ENCODE assay signal across 21 cellular contexts in genomic region chr10:70582793-70583700, GRCh38. TPM values are rescaled to one million over a fixed set of nuclear protein-coding genes. Genes with fewer than 3 reads are reported as not detected.
A peak's percentile ranks its signal among the peaks of the same experiment; 100 is the strongest.
DNase-seq lines count a peak whose midpoint lies in the region; ATAC-seq and TF ChIP-seq lines count a peak whose summit lies in the region.
"Had no signal": no experiment of that assay in that cellular context is flagged by ENCODE, and none has a peak within 500 bp of the region (broad histone marks: within the 10 kb centered on the region; RNA-seq: fewer than 3 reads in every experiment).

No MANE protein-coding gene starts in this region.

- no peak overlapping the region for H3K27ac ChIP-seq in mesenchymal stem cell (ENCODE audit: low read length, poor library complexity, severe bottlenecking)
- no peak overlapping the region for H3K27ac ChIP-seq in testis
- H3K27ac ChIP-seq: 22Rv1, BLaER1 had no signal

- H3K4me2 ChIP-seq in mesenchymal stem cell (ENCODE audit: low read length, poor library complexity, severe bottlenecking): no peak overlapping the region
- H3K4me2 ChIP-seq: BLaER1 had no signal

- H2BK12ac ChIP-seq in mesenchymal stem cell (ENCODE audit: low read length in 2 of 2): no peak overlapping the region

- H3K4me1 ChIP-seq in mesenchymal stem cell (ENCODE audit: control insufficient read depth, insufficient read depth, low read depth, low read length): peaks cover 12% of the 10 kb centered on the region
- H3K4me1 ChIP-seq in testis: peaks cover 7% of the 10 kb centered on the region
- H3K4me1 ChIP-seq: HAP-1 had no signal

- no peaks in the 10 kb centered on the region for H3K36me3 Mint-ChIP-seq in natural killer cell treated with Interleukin-12 subunit alpha and Interleukin-12 subunit beta and Interleukin-15 and Interleukin-18, amount 100 ng/mL, for 72 hours
- no peaks in the 10 kb centered on the region for H3K36me3 Mint-ChIP-seq in natural killer cell
- H3K36me3 Mint-ChIP-seq in activated naive CD8-positive, alpha-beta T cell treated with anti-CD3 and anti-CD28 coated beads for 36 hours: peaks cover 2% of the 10 kb centered on the region
- H3K36me3 Mint-ChIP-seq: CD8-positive, alpha-beta memory T cell; IgD-negative memory B cell had no signal

- no peaks in the 10 kb centered on the region for H3K27me3 Mint-ChIP-seq in natural killer cell treated with Interleukin-12 subunit alpha and Interleukin-12 subunit beta and Interleukin-15 and Interleukin-18, amount 100 ng/mL, for 72 hours
- H3K27me3 Mint-ChIP-seq in natural killer cell (ENCODE audit: low read depth in 2 of 2): no peaks in the 10 kb centered on the region
- no peaks in the 10 kb centered on the region for H3K27me3 Mint-ChIP-seq in activated naive CD8-positive, alpha-beta T cell treated with anti-CD3 and anti-CD28 coated beads for 36 hours
- H3K27me3 Mint-ChIP-seq: CD8-positive, alpha-beta memory T cell; IgD-negative memory B cell had no signal

- H4K91ac ChIP-seq in mesenchymal stem cell (ENCODE audit: low read length): no peak overlapping the region

- H3K4ac ChIP-seq in mesenchymal stem cell (ENCODE audit: low read depth in 1 of 2, low read length in 2 of 2): no peak overlapping the region

- no peak for ATAC-seq in natural killer cell treated with Interleukin-12 subunit alpha and Interleukin-12 subunit beta and Interleukin-15 and Interleukin-18, amount 100 ng/mL, for 72 hours
- ATAC-seq in natural killer cell: no peak
- ATAC-seq: PC-3 had no signal

- no peak overlapping the region for H2BK15ac ChIP-seq in mesenchymal stem cell (ENCODE audit: low read depth, poor library complexity, severe bottlenecking)

- no peak overlapping the region for H2BK5ac ChIP-seq in mesenchymal stem cell (ENCODE audit: low read depth, low read length, poor library complexity, severe bottlenecking)

- H3K23ac ChIP-seq in mesenchymal stem cell (ENCODE audit: low read length in 2 of 2): no peak overlapping the region

- H3K27ac Mint-ChIP-seq in natural killer cell treated with Interleukin-12 subunit alpha and Interleukin-12 subunit beta and Interleukin-15 and Interleukin-18, amount 100 ng/mL, for 72 hours: no peak overlapping the region
- H3K27ac Mint-ChIP-seq in natural killer cell: no peak overlapping the region
- no peak overlapping the region for H3K27ac Mint-ChIP-seq in activated naive CD8-positive, alpha-beta T cell treated with anti-CD3 and anti-CD28 coated beads for 36 hours
- H3K27ac Mint-ChIP-seq: CD8-positive, alpha-beta memory T cell; IgD-negative memory B cell had no signal

- no peaks in the 10 kb centered on the region for H3K79me1 ChIP-seq in mesenchymal stem cell (replicated peaks; ENCODE audit: low read length, poor library complexity, severe bottlenecking)

- 83% methylated on average over 19 of the region's 21 CpGs for WGBS in mesenchymal stem cell
- WGBS in testis, 2 donors: 82 to 83% methylated on average over 12 to 21 of the region's 21 CpGs

- no peak overlapping the region for H3K18ac ChIP-seq in mesenchymal stem cell (ENCODE audit: low read depth in 1 of 2, low read length in 2 of 2)

- H3K27me3 ChIP-seq in mesenchymal stem cell (ENCODE audit: control insufficient read depth in 1 of 2, insufficient read depth in 1 of 2, low read length in 2 of 2) (peaks cover 0 to 6% of the 10 kb centered on the region in 2 experiments), MG63 (no peaks in the 10 kb centered on the region), testis (no peaks in the 10 kb centered on the region)
- H3K27me3 ChIP-seq: BLaER1 had no signal

- H2BK120ac ChIP-seq in mesenchymal stem cell (ENCODE audit: low read depth, low read length): no peak overlapping the region

- intact Hi-C loops in natural killer cell (cut with micrococcal nuclease) (no loop called here), testis (cut with DNase I; ENCODE audit: low total_unique reads) (no loop called here)

- TF ChIP-seq CTCF in natural killer cell (IDR thresholded peaks at IDR 0.05) (no peak), testis (IDR thresholded peaks at IDR 0.05) (no peak)

- H3K9me3 ChIP-seq in mesenchymal stem cell (ENCODE audit: control insufficient read depth, low read length): no peaks in the 10 kb centered on the region
- no peaks in the 10 kb centered on the region for H3K9me3 ChIP-seq in MG63
- H3K9me3 ChIP-seq in testis: no peaks in the 10 kb centered on the region
- H3K9me3 ChIP-seq: BLaER1, HAP-1 had no signal

- no peak overlapping the region for H2AFZ ChIP-seq in mesenchymal stem cell (ENCODE audit: low read depth, low read length)

- H3K14ac ChIP-seq in mesenchymal stem cell (ENCODE audit: low read length in 2 of 2): no peak overlapping the region

- H2AK5ac ChIP-seq in mesenchymal stem cell (ENCODE audit: low read length, severe bottlenecking): peak overlapping the region; percentile 47

- H3K4me3 ChIP-seq in mesenchymal stem cell (ENCODE audit: insufficient read depth in 1 of 2, low read depth in 1 of 2, low read length in 2 of 2) (peak overlapping the region in 1 of 2 experiments; percentile 29), MG63 (no peak overlapping the region), testis (no peak overlapping the region)
- H3K4me3 ChIP-seq: BLaER1, HAP-1 had no signal

- H3K9ac ChIP-seq in mesenchymal stem cell (ENCODE audit: low read length): no peak overlapping the region
- H3K9ac ChIP-seq: BLaER1 had no signal

- H4K8ac ChIP-seq in mesenchymal stem cell (ENCODE audit: low read length): no peak overlapping the region

- H3K9me3 Mint-ChIP-seq in natural killer cell treated with Interleukin-12 subunit alpha and Interleukin-12 subunit beta and Interleukin-15 and Interleukin-18, amount 100 ng/mL, for 72 hours: peaks cover 3% of the 10 kb centered on the region
- H3K9me3 Mint-ChIP-seq in natural killer cell: no peaks in the 10 kb centered on the region
- H3K9me3 Mint-ChIP-seq in activated naive CD8-positive, alpha-beta T cell treated with anti-CD3 and anti-CD28 coated beads for 36 hours: peaks cover 2% of the 10 kb centered on the region
- H3K9me3 Mint-ChIP-seq: CD8-positive, alpha-beta memory T cell; IgD-negative memory B cell had no signal

- DNase-seq in NCI-H82 (lab: John Stamatoyannopoulos, UW): peak; percentile 68
- no peak for DNase-seq in NCI-H82 treated with DMSO at 0.1 percent for 48 hours (lab: John Stamatoyannopoulos, UW; ENCODE audit: unreplicated experiment)
- peak; percentile 44 for DNase-seq in natural killer cell treated with Interleukin-12 subunit alpha and Interleukin-12 subunit beta and Interleukin-15 and Interleukin-18, amount 100 ng/mL, for 72 hours (ENCODE audit: low spot score)
- DNase-seq in natural killer cell: no peak
- no peak for DNase-seq in mesenchymal stem cell
- DNase-seq in MG63: no peak
- no peak for DNase-seq in testis
- no peak for DNase-seq in activated naive CD8-positive, alpha-beta T cell treated with anti-CD3 and anti-CD28 coated beads for 36 hours
- DNase-seq: DND-41, GDM1, MV-4-11, NCI-H1417 treated with DMSO at 0.1 percent for 48 hours, NCI-H2081, NCI-H510A treated with DMSO at 0.1 percent for 48 hours, PC-3 had no signal

- no peaks in the 10 kb centered on the region for H3K36me3 ChIP-seq in mesenchymal stem cell (ENCODE audit: control insufficient read depth in 1 of 2, insufficient read depth in 2 of 2, low read depth in 1 of 2, low read length in 2 of 2)
- H3K36me3 ChIP-seq in MG63: no peaks in the 10 kb centered on the region
- H3K36me3 ChIP-seq in testis (ENCODE audit: low read depth, missing control alignments): no peaks in the 10 kb centered on the region
- H3K36me3 ChIP-seq: BLaER1, HAP-1 had no signal

- H3K4me3 Mint-ChIP-seq in natural killer cell treated with Interleukin-12 subunit alpha and Interleukin-12 subunit beta and Interleukin-15 and Interleukin-18, amount 100 ng/mL, for 72 hours: no peak overlapping the region
- no peak overlapping the region for H3K4me3 Mint-ChIP-seq in natural killer cell
- no peak overlapping the region for H3K4me3 Mint-ChIP-seq in activated naive CD8-positive, alpha-beta T cell treated with anti-CD3 and anti-CD28 coated beads for 36 hours
- H3K4me3 Mint-ChIP-seq: CD8-positive, alpha-beta memory T cell; IgD-negative memory B cell had no signal

- H3K4me1 Mint-ChIP-seq in natural killer cell treated with Interleukin-12 subunit alpha and Interleukin-12 subunit beta and Interleukin-15 and Interleukin-18, amount 100 ng/mL, for 72 hours (ENCODE audit: low read depth in 2 of 2): peaks cover 35 to 52% of the 10 kb centered on the region in 2 donors
- H3K4me1 Mint-ChIP-seq in natural killer cell: peaks cover 34 to 47% of the 10 kb centered on the region in 2 donors
- H3K4me1 Mint-ChIP-seq in activated naive CD8-positive, alpha-beta T cell treated with anti-CD3 and anti-CD28 coated beads for 36 hours: peaks cover 43% of the 10 kb centered on the region

- no peak for TF ChIP-seq POLR2A in testis (IDR thresholded peaks at IDR 0.05)

RNA-seq across cellular contexts. Expression of gene PRF1, which starts 19.5 kb away (rescaled TPM):
- 1,000 to 10,000 TPM in 1 of 2 donors, 100 to 1,000 TPM in 1; 497 to 1,157 TPM for total RNA-seq in natural killer cell treated with Interleukin-12 subunit alpha and Interleukin-12 subunit beta and Interleukin-15 and Interleukin-18, amount 100 ng/mL, for 72 hours
- total RNA-seq in natural killer cell: 1,000 to 10,000 TPM; 1,641 to 2,133 (median 1,982) TPM
- polyA plus RNA-seq in mesenchymal stem cell (2013, experiment 1 of 2): not detected
- polyA plus RNA-seq in mesenchymal stem cell (2013, experiment 2 of 2): not detected
- total RNA-seq in MG63 (2014; rRNA removed; shearing (Covaris generic); ENCODE audit: low replicate concordance): not detected in 2 replicates
- total RNA-seq in testis: 1 to 10 TPM in 1 of 2 donors, under 1 TPM in 1; 0.55 to 1.8 TPM
- 2.2 TPM for polyA plus RNA-seq in testis (ENCODE audit: insufficient read depth, low read depth, low replicate concordance)
- total RNA-seq in activated naive CD8-positive, alpha-beta T cell treated with anti-CD3 and anti-CD28 coated beads for 36 hours: 10 to 100 TPM; 44.7 to 46.9 TPM
- total RNA-seq: HT1080, PC-3 had no signal

Comparison
In these comparisons a context has a peak if more than half of its experiments do, and no peak if none do; other contexts are left out.
1. DNase-seq: peak in NCI-H82 (single experiment) and natural killer cell treated with Interleukin-12 subunit alpha and Interleukin-12 subunit beta and Interleukin-15 and Interleukin-18, amount 100 ng/mL, for 72 hours (single experiment); none in NCI-H82 treated with DMSO at 0.1 percent for 48 hours (single experiment), natural killer cell (single experiment), mesenchymal stem cell (single experiment), MG63 (single experiment), testis (single experiment) and activated naive CD8-positive, alpha-beta T cell treated with anti-CD3 and anti-CD28 coated beads for 36 hours (single experiment).
2. RNA of gene PRF1, which starts 19.5 kb away (total RNA-seq): 1,641 to 2,133 TPM in natural killer cell, 497 to 1,157 TPM in natural killer cell treated with Interleukin-12 subunit alpha and Interleukin-12 subunit beta and Interleukin-15 and Interleukin-18, amount 100 ng/mL, for 72 hours and 44.7 to 46.9 TPM in activated naive CD8-positive, alpha-beta T cell treated with anti-CD3 and anti-CD28 coated beads for 36 hours; 0.55 to 1.8 TPM in testis and not detected in MG63; every median in the first group is over 10 times any median in the second.